32 cellular contexts compared by ENCODE assay signal in genomic region chr10:11447571-11447970, GRCh38.
A peak's percentile ranks its signal among the peaks of the same experiment; 100 is the strongest.
DNase-seq lines count a peak whose midpoint lies in the region; ATAC-seq, FAIRE-seq and TF ChIP-seq lines count a peak whose summit lies in the region.
"Had no signal": no experiment of that assay in that cellular context is flagged by ENCODE, and none has a peak within 500 bp of the region (broad histone marks: within the 10 kb centered on the region; RNA-seq: fewer than 3 reads in every experiment).

No MANE protein-coding gene starts in this region.

- H2AFZ ChIP-seq in GM12878 (ENCODE audit: control insufficient read depth, low read depth, low read length) = no peak overlapping the region
- H2AFZ ChIP-seq: hepatocyte had no signal

- H3K9ac ChIP-seq in GM12878 (ENCODE audit: control insufficient read depth, insufficient read depth, low read length) = no peak overlapping the region

- no TSS peak for BruUV-seq in GM12878 (replicated peaks; lab: Mats Ljungman, UMichigan)

- no peak for TF ChIP-seq EP300 in GM12878 (IDR thresholded peaks at IDR 0.05; ENCODE audit: borderline replicate concordance in 1 of 2, control insufficient read depth in 1 of 2, low read depth in 2 of 2, low read length in 2 of 2)

- H3K4me1 ChIP-seq in GM12878 (ENCODE audit: control insufficient read depth, insufficient read depth, low read length) = peaks cover 46% of the 10 kb centered on the region
- H3K4me1 ChIP-seq: A549, gastroesophageal sphincter, psoas muscle, sigmoid colon, thyroid gland had no signal

- H3K4me2 ChIP-seq in GM12878 (ENCODE audit: control insufficient read depth, insufficient read depth) = peak overlapping the region; percentile 99
- H3K4me2 ChIP-seq: A549, hepatocyte had no signal

- H3K79me2 ChIP-seq in GM12878 (ENCODE audit: control insufficient read depth, insufficient read depth, low read length) = no peaks in the 10 kb centered on the region
- H3K79me2 ChIP-seq: hepatocyte had no signal

- H3K27me3 ChIP-seq in GM12878 (replicated peaks in 1 of 2; ENCODE audit: control insufficient read depth in 2 of 2, insufficient read depth in 2 of 2, low read length in 1 of 2) = no peaks in the 10 kb centered on the region
- H3K27me3 ChIP-seq: brain microvascular endothelial cell, thyroid gland had no signal

- in situ Hi-C loops in GM12878 (cut with MboI) = no loop called here

- CTCF ChIA-PET in GM12878 (lab: Yijun Ruan, JAX) = interaction anchor here (1.4 to 1.6 kb wide), 2 partner anchors 10 to 310 kb away, joined by 4 to 5 read pairs; no protein-coding TSS in a partner anchor

- intact Hi-C loops in cardiac septum (cut with DNase I) = no loop called here
- intact Hi-C loops in left cardiac atrium (cut with DNase I) = no loop called here
- intact Hi-C loops in GM12878 (cut with micrococcal nuclease; ENCODE audit: unreplicated experiment) = loop anchor here (10.0 kb wide), 1 partner anchor 273 kb away; no protein-coding TSS in a partner anchor

- DNase-seq in cardiac septum (ENCODE audit: low spot score) (peak; percentile 36), left cardiac atrium (no peak), NCI-H69 (lab: John Stamatoyannopoulos, UW) (peak; percentile 57), GM12878 (ENCODE audit: low read depth, low spot score) (no peak), ureter (ENCODE audit: low spot score) (peak; percentile 34), NCI-H1417 treated with DMSO at 0.1 percent for 48 hours (lab: John Stamatoyannopoulos, UW) (no peak)
- DNase-seq: activated CD4-positive, alpha-beta memory T cell treated with anti-CD3 and anti-CD28 coated beads, Interleukin-2, amount 10 ng/mL, durations not matched to agents 7 days and 5 days; activated CD4-positive, alpha-beta T cell treated with anti-CD3 and anti-CD28 coated beads for 1 hour; activated T-cell treated with anti-CD3 and anti-CD28 coated beads for 4 hours; brain microvascular endothelial cell; CD4-positive, alpha-beta memory T cell; DMS153; KBM-7; natural killer cell; NCI-H146; NCI-H2171; NCI-H510A; occipital lobe; psoas muscle; SHP77; sigmoid colon; stimulated activated CD4-positive, alpha-beta T cell treated with anti-CD3 and anti-CD28 coated beads, Interleukin-12 subunit alpha, Interleukin-12 subunit beta, amount 100 ng/mL, for 4 hours; stimulated activated CD4-positive, alpha-beta T cell treated with anti-CD3 and anti-CD28 coated beads, Interleukin-4, amount 100 ng/mL, for 1 hour; thyroid gland had no signal

- TF ChIP-seq CTCF in GM12878 (IDR thresholded peaks at IDR 0.05 in 2 of 3, conservative IDR thresholded peaks at IDR 0.05 in 1 of 3; ENCODE audit: control insufficient read depth in 2 of 3, extremely low read depth in 1 of 3, insufficient read depth in 1 of 3, low read depth in 3 of 3, low read length in 3 of 3) = no peak

- RAD21 ChIA-PET in GM12878 (lab: Charles Lee; ENCODE audit: unreplicated experiment) = interaction anchor here (1.3 kb wide), 1 partner anchor 74 kb away, joined by 3 read pairs; no protein-coding TSS in a partner anchor

- ATAC-seq in left cardiac atrium = no peak
- ATAC-seq in GM12878 = no peak
- ATAC-seq in GM18907 (IDR thresholded peaks at IDR 0.05; ENCODE audit: unreplicated experiment) = no peak
- no peak for ATAC-seq in HG02981 (IDR thresholded peaks at IDR 0.05; ENCODE audit: unreplicated experiment)
- ATAC-seq: gastroesophageal sphincter, HCT116, natural killer cell, psoas muscle had no signal

- 0 out of 2 replicates have a peak overlapping the region, but pooled peaks have one; percentile 63 for H3K4me3 ChIP-seq in GM12878
- H3K4me3 ChIP-seq: A549, gastroesophageal sphincter, hepatocyte, lung, psoas muscle, sigmoid colon, thyroid gland had no signal

- no peaks in the 10 kb centered on the region for H4K20me1 ChIP-seq in GM12878 (ENCODE audit: control insufficient read depth, insufficient read depth)

- no peaks in the 10 kb centered on the region for H3K9me3 ChIP-seq in GM12878 (replicated peaks; ENCODE audit: control insufficient read depth, insufficient read depth, low read length)
- H3K9me3 ChIP-seq: A549, gastroesophageal sphincter, psoas muscle, sigmoid colon, thyroid gland had no signal

- POLR2A ChIA-PET in GM12878 (lab: Charles Lee) = no interaction called here

- TF ChIP-seq RAD21 in GM12878 (IDR thresholded peaks at IDR 0.05; ENCODE audit: insufficient read depth, low read depth, low read length) = no peak

- no peaks in the 10 kb centered on the region for H3K36me3 ChIP-seq in GM12878 (ENCODE audit: control insufficient read depth in 2 of 2, insufficient read depth in 2 of 2, low read length in 1 of 2)
- H3K36me3 ChIP-seq: brain microvascular endothelial cell, gastroesophageal sphincter, sigmoid colon, thyroid gland had no signal

- no peak for FAIRE-seq in GM12878 (lab: Jason Lieb, UNC)
- FAIRE-seq: A549, endothelial cell of umbilical vein had no signal

- SMC1A ChIA-PET in GM12878 (lab: Charles Lee; ENCODE audit: uncharacterized antibody, unreplicated experiment) = interaction anchor here (1.4 kb wide), 2 partner anchors 12 to 25 kb away, joined by 3 to 6 read pairs; no protein-coding TSS in a partner anchor

- H3K27ac ChIP-seq in GM12878 (ENCODE audit: control insufficient read depth, insufficient read depth) = no peak overlapping the region; the same call in 1 of the 2 replicates
- H3K27ac ChIP-seq: A549, brain microvascular endothelial cell, gastroesophageal sphincter, hepatocyte, psoas muscle, sigmoid colon, thyroid gland had no signal

- TF ChIP-seq POLR2A in GM12878 (IDR thresholded peaks at IDR 0.05; ENCODE audit: low read depth, low read length) = no peak

- 77% methylated on average over 8 of the region's 8 CpGs for WGBS in GM12878 (ENCODE audit: insufficient coverage, insufficient replicate concordance, low lambda C conversion rate, missing lambda C conversion rate)

TF ChIP-seq in GM12878, 131 proteins besides CTCF, POLR2A, EP300 and RAD21 (continues in another document):
- TF ChIP-seq EGR1 (IDR thresholded peaks at IDR 0.05; ENCODE audit: borderline replicate concordance in 1 of 2, low read depth in 2 of 2, low read length in 2 of 2) (no peak), PML (IDR thresholded peaks at IDR 0.05; ENCODE audit: low read length) (no peak), RELB (IDR thresholded peaks at IDR 0.05; ENCODE audit: low read depth) (no peak), ELK1 (IDR thresholded peaks at IDR 0.05; ENCODE audit: low read depth, low read length) (no peak), BMI1 (IDR thresholded peaks at IDR 0.05; ENCODE audit: borderline replicate concordance) (no peak), NRF1 (conservative IDR thresholded peaks at IDR 0.05; ENCODE audit: low read depth, low read length) (no peak), ZSCAN29 (IDR thresholded peaks at IDR 0.05) (no peak), SMAD1 (IDR thresholded peaks at IDR 0.05; ENCODE audit: low read depth, partially characterized antibody) (no peak), BACH1 (IDR thresholded peaks at IDR 0.05; ENCODE audit: borderline replicate concordance) (no peak), RCOR1 (conservative IDR thresholded peaks at IDR 0.05; ENCODE audit: low read depth, low read length) (no peak)
- TF ChIP-seq, protein P1, sequence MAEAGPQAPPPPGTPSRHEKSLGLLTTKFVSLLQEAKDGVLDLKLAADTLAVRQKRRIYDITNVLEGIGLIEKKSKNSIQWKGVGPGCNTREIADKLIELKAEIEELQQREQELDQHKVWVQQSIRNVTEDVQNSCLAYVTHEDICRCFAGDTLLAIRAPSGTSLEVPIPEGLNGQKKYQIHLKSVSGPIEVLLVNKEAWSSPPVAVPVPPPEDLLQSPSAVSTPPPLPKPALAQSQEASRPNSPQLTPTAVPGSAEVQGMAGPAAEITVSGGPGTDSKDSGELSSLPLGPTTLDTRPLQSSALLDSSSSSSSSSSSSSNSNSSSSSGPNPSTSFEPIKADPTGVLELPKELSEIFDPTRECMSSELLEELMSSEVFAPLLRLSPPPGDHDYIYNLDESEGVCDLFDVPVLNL (IDR thresholded peaks at IDR 0.05; ENCODE audit: low read depth, low read length) = no peak

Comparison
In these comparisons a context has a peak if more than half of its experiments do, and no peak if none do; other contexts are left out.
1. DNase-seq: peak in cardiac septum (single experiment), NCI-H69 (single experiment) and ureter (single experiment); none in left cardiac atrium (single experiment), GM12878 (single experiment) and NCI-H1417 treated with DMSO at 0.1 percent for 48 hours (single experiment).